ENCODE assay signal across 15 cellular contexts in the genomic region with DNA sequence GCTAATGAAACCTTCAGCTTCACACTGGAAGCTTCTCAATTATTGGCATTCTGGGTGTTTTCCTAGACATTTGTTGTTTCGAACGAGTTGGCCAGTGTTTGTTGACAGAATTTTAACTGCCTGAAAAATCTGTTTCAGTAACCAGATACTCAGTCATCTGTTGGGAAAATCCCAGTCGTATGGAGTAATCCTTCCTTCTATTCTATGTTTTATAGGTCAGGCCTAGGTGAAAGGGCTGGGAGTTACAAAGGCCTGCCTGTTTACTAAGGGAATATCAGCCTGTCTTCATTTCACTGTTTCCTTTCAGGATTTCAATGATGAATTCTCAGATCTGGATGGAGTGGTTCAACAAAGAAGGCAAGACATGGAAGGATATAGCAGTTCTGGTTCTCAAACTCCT. TPM values are rescaled to one million over a fixed set of nuclear protein-coding genes. Genes with fewer than 3 reads are reported as not detected.
DNase-seq lines count a peak whose midpoint lies in the region; ATAC-seq and TF ChIP-seq lines count a peak whose summit lies in the region.
"Had no signal": no experiment of that assay in that cellular context is flagged by ENCODE, and none has a peak within 500 bp of the region (broad histone marks: within the 10 kb centered on the region; RNA-seq: fewer than 3 reads in every experiment).

No MANE protein-coding gene starts in this region.

- no peaks in the 10 kb centered on the region for H3K79me1 ChIP-seq in IMR-90 (ENCODE audit: low read depth in 1 of 2, low read length in 2 of 2)

- no peak overlapping the region for H4K8ac ChIP-seq in IMR-90 (ENCODE audit: low read depth in 2 of 2, low read length in 2 of 2)

- in situ Hi-C loops in IMR-90 (cut with MboI; ENCODE audit: low sequenced_read_pairs) = no loop called here

- H2AK9ac ChIP-seq in IMR-90 (replicated peaks; ENCODE audit: low read depth, low read length, poor library complexity) = no peak overlapping the region

- H3K27me3 ChIP-seq in IMR-90 (ENCODE audit: control insufficient read depth, insufficient read depth, low read length) (no peaks in the 10 kb centered on the region), neural progenitor cell (no peaks in the 10 kb centered on the region)
- H3K27me3 ChIP-seq: body of pancreas had no signal

- peaks cover 7% of the 10 kb centered on the region for H3F3A ChIP-seq in neural progenitor cell (ENCODE audit: low read depth)

- H3K9ac ChIP-seq in IMR-90 (ENCODE audit: low read depth, low read length) (no peak overlapping the region), neural progenitor cell (no peak overlapping the region)

- H2BK5ac ChIP-seq in IMR-90 (ENCODE audit: low read depth, low read length, poor library complexity, severe bottlenecking) = no peak overlapping the region

- H3K36me3 Mint-ChIP-seq in neural progenitor cell = peaks cover 12% of the 10 kb centered on the region

- CTCF ChIA-PET in IMR-90 (lab: Yijun Ruan, JAX) = interaction anchor here (1.0 to 3.2 kb wide), 2 partner anchors 9 to 17 kb away, joined by 3 to 9 read pairs; no protein-coding TSS in a partner anchor

- no peak overlapping the region for H2AFZ ChIP-seq in IMR-90 (replicated peaks; ENCODE audit: low read length, poor library complexity)
- no peak overlapping the region for H2AFZ ChIP-seq in neural progenitor cell (replicated peaks)

- DNase-seq in AG09319 (ENCODE audit: extremely low read depth, low read depth) (peak; percentile 28), IMR-90 (peak; percentile 54), choroid plexus epithelial cell (ENCODE audit: low read depth) (peak; percentile 74), neural progenitor cell (ENCODE audit: low spot score) (no peak), SW 1271 (lab: John Stamatoyannopoulos, UW) (no peak), D341Med (ENCODE audit: low spot score) (no peak), hippocampal formation (lab: John Stamatoyannopoulos, UW) (no peak)
- DNase-seq: activated CD4-positive, alpha-beta T cell treated with anti-CD3 and anti-CD28 coated beads, Interleukin-2, amount 50 U/mL, for 48 hours; activated effector memory CD4-positive, alpha-beta T cell treated with anti-CD3 and anti-CD28 coated beads, Interleukin-2, amount 50 U/mL, for 16 hours; body of pancreas; NCI-H510A; occipital lobe; T-helper 9 cell had no signal

- no TSS peak for BruUV-seq in IMR-90 (replicated peaks; lab: Mats Ljungman, UMichigan)

- TF ChIP-seq RAD21 in IMR-90 (IDR thresholded peaks at IDR 0.05; ENCODE audit: low read length) = no peak

- no peak overlapping the region for H2BK15ac ChIP-seq in IMR-90 (ENCODE audit: low read depth, low read length)

- H3K9me1 ChIP-seq in IMR-90 (ENCODE audit: insufficient read depth, low read length) = no peaks in the 10 kb centered on the region

- peaks cover 16% of the 10 kb centered on the region for H3K4me1 Mint-ChIP-seq in neural progenitor cell

- 0 out of 2 replicates have a peak, but pooled peaks have one; percentile 32 for ATAC-seq in IMR-90 (ENCODE audit: low read depth)
- ATAC-seq in GM18867 (IDR thresholded peaks at IDR 0.05; ENCODE audit: unreplicated experiment) = no peak
- ATAC-seq: body of pancreas had no signal

- peak overlapping the region; percentile 57; the same call in 1 of the 2 replicates for H3K18ac ChIP-seq in IMR-90 (ENCODE audit: low read depth, low read length)

- no peak overlapping the region for H4K91ac ChIP-seq in IMR-90 (ENCODE audit: insufficient read depth, low read depth, low read length)

- no peak for TF ChIP-seq CTCF in AG09319 (IDR thresholded peaks at IDR 0.05; ENCODE audit: low read depth, low read length)
- TF ChIP-seq CTCF in IMR-90 (conservative IDR thresholded peaks at IDR 0.05; ENCODE audit: low read depth, low read length) = no peak
- TF ChIP-seq CTCF in choroid plexus epithelial cell (conservative IDR thresholded peaks at IDR 0.05; ENCODE audit: low read depth, low read length) = no peak
- no peak for TF ChIP-seq CTCF in neural progenitor cell (IDR thresholded peaks at IDR 0.05)

- no peak overlapping the region for H3K14ac ChIP-seq in IMR-90 (replicated peaks; ENCODE audit: low read depth, low read length)

- no peak overlapping the region for H3K56ac ChIP-seq in IMR-90 (ENCODE audit: extremely low read depth, insufficient read depth, low read length)

- H3K4me3 ChIP-seq in IMR-90 (ENCODE audit: insufficient read depth, low read depth, low read length) = no peak overlapping the region
- H3K4me3 ChIP-seq in choroid plexus epithelial cell (ENCODE audit: low read depth, low read length) = no peak overlapping the region
- H3K4me3 ChIP-seq in neural progenitor cell = no peak overlapping the region
- H3K4me3 ChIP-seq: body of pancreas, lung had no signal

- no peak for TF ChIP-seq POLR2A in IMR-90 (IDR thresholded peaks at IDR 0.05; ENCODE audit: low read depth, low read length)

- no peak overlapping the region for H2BK120ac ChIP-seq in IMR-90 (ENCODE audit: low read depth, low read length)

- dilution Hi-C loops in IMR-90 (cut with HindIII; ENCODE audit: low sequenced_read_pairs, unreplicated experiment) = no loop called here

- H2AK5ac ChIP-seq in IMR-90 (ENCODE audit: low read depth, low read length) = no peak overlapping the region

- H2BK20ac ChIP-seq in IMR-90 (ENCODE audit: low read depth, low read length) = no peak overlapping the region

- no peak overlapping the region for H3K27ac ChIP-seq in IMR-90 (ENCODE audit: insufficient read depth, low read length)
- H3K27ac ChIP-seq in neural progenitor cell = peak overlapping the region; percentile 14
- H3K27ac ChIP-seq: body of pancreas had no signal

- intact Hi-C loops in IMR-90 (cut with micrococcal nuclease) = no loop called here

- H3K23ac ChIP-seq in IMR-90 (ENCODE audit: low read depth, low read length) = no peak overlapping the region

- H3K79me2 ChIP-seq in neural progenitor cell (ENCODE audit: low read depth) = no peaks in the 10 kb centered on the region

- H3K4me3 Mint-ChIP-seq in neural progenitor cell = no peak overlapping the region

- H3K36me3 ChIP-seq in IMR-90 (ENCODE audit: control insufficient read depth, insufficient read depth, low read length) (peaks cover 3% of the 10 kb centered on the region), neural progenitor cell (peaks cover 11% of the 10 kb centered on the region)

- H3K4me1 ChIP-seq in IMR-90 (ENCODE audit: control insufficient read depth, insufficient read depth, low read length) = peaks cover 3% of the 10 kb centered on the region; the same call in 1 of the 2 replicates
- peaks cover 21% of the 10 kb centered on the region for H3K4me1 ChIP-seq in neural progenitor cell

- no peak overlapping the region for H3K27ac Mint-ChIP-seq in neural progenitor cell

- H3K4ac ChIP-seq in IMR-90 (ENCODE audit: low read depth, low read length) = no peak overlapping the region

- 0 out of 2 replicates have a peak overlapping the region, but pooled peaks have one; percentile 29 for H4K5ac ChIP-seq in IMR-90 (ENCODE audit: low read depth, low read length)

- no peaks in the 10 kb centered on the region for H3K27me3 Mint-ChIP-seq in neural progenitor cell (ENCODE audit: insufficient read depth, low read depth)

- H3K9me3 ChIP-seq in IMR-90 (ENCODE audit: control insufficient read depth, insufficient read depth, low read length) (no peaks in the 10 kb centered on the region), neural progenitor cell (ENCODE audit: low read depth) (no peaks in the 10 kb centered on the region)
- H3K9me3 ChIP-seq: body of pancreas had no signal

- no CpG with 5 or more reads among the region's 3 CpGs for WGBS in IMR-90 (ENCODE audit: extremely low coverage in 2 of 2, insufficient read length in 1 of 2), 2 experiments

- H3K4me2 ChIP-seq in IMR-90 (ENCODE audit: low read depth, low read length) = peak overlapping the region; percentile 49; the same call in 1 of the 2 replicates
- H3K4me2 ChIP-seq in neural progenitor cell = no peak overlapping the region

- no peaks in the 10 kb centered on the region for H4K20me1 ChIP-seq in IMR-90 (ENCODE audit: insufficient read depth, low read length)
- no peaks in the 10 kb centered on the region for H4K20me1 ChIP-seq in neural progenitor cell (ENCODE audit: low read depth)

- POLR2A ChIA-PET in IMR-90 (lab: Charles Lee; ENCODE audit: unreplicated experiment) = no interaction called here

- H3K9me3 Mint-ChIP-seq in neural progenitor cell = no peaks in the 10 kb centered on the region

TF ChIP-seq in IMR-90, 13 proteins besides CTCF, POLR2A, EP300 and RAD21 (continues in another document):
- TF ChIP-seq SMC3 (IDR thresholded peaks at IDR 0.05; ENCODE audit: low read depth, low read length) (no peak), NFE2L2 (IDR thresholded peaks at IDR 0.05; ENCODE audit: low read depth, low read length) (no peak), FOS (IDR thresholded peaks at IDR 0.05; ENCODE audit: low read depth, low read length) (no peak), MAZ (IDR thresholded peaks at IDR 0.05; ENCODE audit: borderline replicate concordance, low read depth, low read length) (no peak), MAFK (IDR thresholded peaks at IDR 0.05; ENCODE audit: low read depth, low read length) (no peak), RCOR1 (IDR thresholded peaks at IDR 0.05; ENCODE audit: insufficient replicate concordance, low read length) (no peak), CHD1 (IDR thresholded peaks at IDR 0.05; ENCODE audit: low read depth, low read length) (no peak), CEBPB (IDR thresholded peaks at IDR 0.05; ENCODE audit: low read depth, low read length) (no peak)
- TF ChIP-seq, protein P1, sequence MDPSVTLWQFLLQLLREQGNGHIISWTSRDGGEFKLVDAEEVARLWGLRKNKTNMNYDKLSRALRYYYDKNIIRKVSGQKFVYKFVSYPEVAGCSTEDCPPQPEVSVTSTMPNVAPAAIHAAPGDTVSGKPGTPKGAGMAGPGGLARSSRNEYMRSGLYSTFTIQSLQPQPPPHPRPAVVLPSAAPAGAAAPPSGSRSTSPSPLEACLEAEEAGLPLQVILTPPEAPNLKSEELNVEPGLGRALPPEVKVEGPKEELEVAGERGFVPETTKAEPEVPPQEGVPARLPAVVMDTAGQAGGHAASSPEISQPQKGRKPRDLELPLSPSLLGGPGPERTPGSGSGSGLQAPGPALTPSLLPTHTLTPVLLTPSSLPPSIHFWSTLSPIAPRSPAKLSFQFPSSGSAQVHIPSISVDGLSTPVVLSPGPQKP (IDR thresholded peaks at IDR 0.05; ENCODE audit: borderline replicate concordance, low read depth, low read length) = no peak
- TF ChIP-seq, protein P2, sequence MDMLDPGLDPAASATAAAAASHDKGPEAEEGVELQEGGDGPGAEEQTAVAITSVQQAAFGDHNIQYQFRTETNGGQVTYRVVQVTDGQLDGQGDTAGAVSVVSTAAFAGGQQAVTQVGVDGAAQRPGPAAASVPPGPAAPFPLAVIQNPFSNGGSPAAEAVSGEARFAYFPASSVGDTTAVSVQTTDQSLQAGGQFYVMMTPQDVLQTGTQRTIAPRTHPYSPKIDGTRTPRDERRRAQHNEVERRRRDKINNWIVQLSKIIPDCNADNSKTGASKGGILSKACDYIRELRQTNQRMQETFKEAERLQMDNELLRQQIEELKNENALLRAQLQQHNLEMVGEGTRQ (IDR thresholded peaks at IDR 0.05; ENCODE audit: low read depth, low read length) = no peak

RNA-seq across cellular contexts. Expression of a gene that starts 59.9 kb away (rescaled TPM):
- total RNA-seq in IMR-90 (2012; rRNA removed) = 15.8 and 20.3 TPM in 2 replicates
- 13.9 and 15.6 TPM in 2 replicates for polyA plus RNA-seq in IMR-90 (2012; rRNA removed)
- polyA plus RNA-seq in IMR-90 (2012; cell fraction: cytosol; rRNA removed) = 8.8 and 14.3 TPM in 2 replicates
- 8.5 and 26.6 TPM in 2 replicates for polyA plus RNA-seq in IMR-90 (2012; cell fraction: nucleus; rRNA removed; ENCODE audit: low replicate concordance)
- 8.6 and 11.0 TPM in 2 replicates for total RNA-seq in neural progenitor cell (ENCODE audit: low replicate concordance)

Comparison
In these comparisons a context has a peak if more than half of its experiments do, and no peak if none do; other contexts are left out.
1. DNase-seq: peak in AG09319 (single experiment), IMR-90 (single experiment) and choroid plexus epithelial cell (single experiment); none in neural progenitor cell (single experiment), SW 1271 (0 of 2), D341Med (single experiment) and hippocampal formation (0 of 2).